In the genomic region with DNA sequence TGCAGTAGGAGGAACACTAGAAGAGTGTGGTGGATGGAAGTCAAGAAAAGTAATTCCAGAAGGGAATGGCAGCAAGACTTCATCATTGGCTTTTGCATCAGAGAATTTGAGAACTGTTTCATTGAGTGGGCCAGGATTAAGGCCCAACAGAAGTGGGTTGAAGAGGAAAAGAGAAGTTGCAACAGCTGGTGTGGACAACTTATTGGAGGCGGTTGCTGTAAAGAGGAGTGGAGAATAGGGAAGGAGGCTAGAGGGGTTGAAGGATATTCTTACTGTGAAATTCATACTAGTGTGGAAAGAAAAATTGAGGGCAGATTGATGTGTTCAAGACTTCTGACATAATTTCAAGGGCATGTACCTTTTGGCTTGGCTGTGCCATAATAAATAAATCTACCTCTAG, we compare ENCODE assay signal across 20 cellular contexts.
"Had no signal": no experiment of that assay in that cellular context is flagged by ENCODE, and none has a peak within 500 bp of the region (broad histone marks: within the 10 kb centered on the region; RNA-seq: fewer than 3 reads in every experiment).

No MANE protein-coding gene starts in this region.

- H3K4me1 ChIP-seq: esophagus squamous epithelium, gastroesophageal sphincter, psoas muscle, spleen, uterus had no signal

- ATAC-seq: effector memory CD8-positive, alpha-beta T cell; gastroesophageal sphincter; psoas muscle; stimulated activated memory B cell treated with anti-CD40 and anti-IgM and Interleukin-4, amounts not matched to agents 10 μg/mL and 1 μg/mL and 100 μg/mL, for 72 hours had no signal

- H3K9me3 ChIP-seq: esophagus squamous epithelium, gastroesophageal sphincter, neutrophil, psoas muscle, right lobe of liver, spleen, thoracic aorta, uterus had no signal

- H3K36me3 ChIP-seq: esophagus squamous epithelium, gastroesophageal sphincter, neutrophil, right lobe of liver, spleen, thoracic aorta, uterus had no signal

- H3K27me3 ChIP-seq: esophagus squamous epithelium, gastroesophageal sphincter, neutrophil, right lobe of liver, spleen, uterus had no signal

- H3K4me3 ChIP-seq: esophagus squamous epithelium, gastroesophageal sphincter, psoas muscle, right lobe of liver, spleen, thoracic aorta, uterus had no signal

- DNase-seq: effector memory CD8-positive, alpha-beta T cell; esophagus squamous epithelium; foreskin fibroblast; glutamatergic neuron; islet precursor cell; midbrain; nephron progenitor cell; psoas muscle; retina; right lobe of liver; spleen; stimulated activated CD4-positive, alpha-beta T cell treated with anti-CD3 and anti-CD28 coated beads, Interleukin-15, amount 100 ng/mL, for 24 hours; stimulated activated CD4-positive, alpha-beta T cell treated with anti-CD3 and anti-CD28 coated beads, Interleukin-1b, Interleukin-23, amount 100 ng/mL, for 48 hours; stimulated activated CD4-positive, alpha-beta T cell treated with anti-CD3 and anti-CD28 coated beads, Interleukin-4, amount 100 ng/mL, for 24 hours; uterus had no signal

- H3K27ac ChIP-seq: epithelial cell of prostate, esophagus squamous epithelium, gastroesophageal sphincter, neutrophil, psoas muscle, right lobe of liver, spleen, thoracic aorta, uterus had no signal
